Comparison of ENCODE assay signal across 35 cellular contexts in the genomic region with DNA sequence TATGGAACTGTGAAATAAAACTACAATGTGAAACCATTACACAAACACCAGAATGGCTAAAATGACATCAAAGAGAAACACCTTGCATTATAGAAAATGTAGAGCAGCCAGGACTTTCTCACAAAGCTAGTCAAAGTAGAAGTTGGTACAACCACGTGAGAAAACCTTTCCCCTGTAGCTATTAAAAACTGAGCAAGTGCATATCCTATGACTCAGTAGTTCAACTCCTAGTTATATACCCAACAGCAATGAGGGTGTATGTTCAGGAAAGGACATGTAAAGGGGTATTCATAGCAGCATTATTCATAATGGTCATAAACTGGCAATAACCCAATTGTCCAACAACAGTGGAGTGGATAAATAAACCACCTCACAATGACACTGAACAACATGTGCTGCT.
"Had no signal": no experiment of that assay in that cellular context is flagged by ENCODE, and none has a peak within 500 bp of the region (broad histone marks: within the 10 kb centered on the region; RNA-seq: fewer than 3 reads in every experiment).

No MANE protein-coding gene starts in this region.

- H3K4me3 Mint-ChIP-seq: activated CD4-positive, alpha-beta T cell treated with anti-CD3 and anti-CD28 coated beads, Interleukin-2, amount 10 ng/mL, durations not matched to agents 7 days and 5 days; activated CD8-positive, alpha-beta memory T cell treated with anti-CD3 and anti-CD28 coated beads, Interleukin-2, amount 10 ng/mL, durations not matched to agents 7 days and 5 days; activated naive CD4-positive, alpha-beta T cell treated with anti-CD3 and anti-CD28 coated beads, Interleukin-2, amount 50 U/mL, for 24 hours; T-helper 1 cell treated with Interleukin-12 subunit alpha and Interleukin-12 subunit beta and Interleukin-4 antibody, amounts not matched to agents 30 μg/mL and 1 μg/mL, for 36 hours; T-helper 2 cell treated with Interferon-gamma antibody and Interleukin-4, amounts not matched to agents 5 μg/mL and 100 μg/mL, for 36 hours; WTC11 had no signal

- FAIRE-seq: TTC549 had no signal

- H3K27ac Mint-ChIP-seq: activated CD4-positive, alpha-beta T cell treated with anti-CD3 and anti-CD28 coated beads, Interleukin-2, amount 10 ng/mL, durations not matched to agents 7 days and 5 days; activated CD8-positive, alpha-beta memory T cell treated with anti-CD3 and anti-CD28 coated beads, Interleukin-2, amount 10 ng/mL, durations not matched to agents 7 days and 5 days; activated naive CD4-positive, alpha-beta T cell treated with anti-CD3 and anti-CD28 coated beads, Interleukin-2, amount 50 U/mL, for 24 hours; T-helper 1 cell treated with Interleukin-12 subunit alpha and Interleukin-12 subunit beta and Interleukin-4 antibody, amounts not matched to agents 30 μg/mL and 1 μg/mL, for 36 hours; T-helper 2 cell treated with Interferon-gamma antibody and Interleukin-4, amounts not matched to agents 5 μg/mL and 100 μg/mL, for 36 hours; WTC11 had no signal

- H3K36me3 Mint-ChIP-seq: activated CD8-positive, alpha-beta memory T cell treated with anti-CD3 and anti-CD28 coated beads, Interleukin-2, amount 10 ng/mL, durations not matched to agents 7 days and 5 days; activated naive CD4-positive, alpha-beta T cell treated with anti-CD3 and anti-CD28 coated beads, Interleukin-2, amount 50 U/mL, for 24 hours; WTC11 had no signal

- H3K4me2 ChIP-seq: KMS-11, SK-N-SH had no signal

- H3K4me1 ChIP-seq: Peyer's patch, SJSA1 had no signal

- ATAC-seq: activated CD8-positive, alpha-beta memory T cell treated with anti-CD3 and anti-CD28 coated beads, Interleukin-2, amount 10 ng/mL, durations not matched to agents 7 days and 5 days; PC-3; WTC11 had no signal

- H3K9ac ChIP-seq: KMS-11, SK-N-SH had no signal

- H3K9me2 ChIP-seq: SK-N-SH had no signal

- H3K36me3 ChIP-seq: Peyer's patch, SJSA1 had no signal

- DNase-seq: activated CD4-positive, alpha-beta T cell treated with anti-CD3 and anti-CD28 coated beads for 1 hour; activated CD4-positive, alpha-beta T cell treated with anti-CD3 and anti-CD28 coated beads, Interleukin-2, amount 10 ng/mL, durations not matched to agents 7 days and 5 days; activated CD4-positive, alpha-beta T cell treated with anti-CD3 and anti-CD28 coated beads, Interleukin-2, amount 50 U/mL, for 48 hours; activated CD8-positive, alpha-beta memory T cell treated with anti-CD3 and anti-CD28 coated beads for 24 hours; activated CD8-positive, alpha-beta memory T cell treated with anti-CD3 and anti-CD28 coated beads, Interleukin-2, amount 10 ng/mL, durations not matched to agents 7 days and 5 days; activated CD8-positive, alpha-beta memory T cell treated with anti-CD3 and anti-CD28 coated beads, Interleukin-2, amount 50 U/mL, for 48 hours; activated effector memory CD4-positive, alpha-beta T cell treated with anti-CD3 and anti-CD28 coated beads, Interleukin-2, amount 50 U/mL, for 16 hours; activated naive CD4-positive, alpha-beta T cell treated with Interleukin-2 at 50 U/mL for 16 hours; activated T-cell treated with anti-CD3 and anti-CD28 coated beads, Interleukin-2, amount 50 U/mL, for 1 hour; amniotic stem cell; aorta; MM.1S; MV-4-11; NCI-H1092; NCI-H146; NCI-H187; NCI-H2029 treated with DMSO at 0.1 percent for 48 hours; NCI-H2107; NCI-H2171; NCI-H510A; NCI-H526; NCI-H748 treated with DMSO at 0.1 percent for 48 hours; NK-92 treated with Interleukin-12 subunit alpha and Interleukin-12 subunit beta, amount 100 ng/mL, for 24 hours; PC-3; Peyer's patch; RPMI8226; SHP77 treated with DMSO at 0.1 percent for 48 hours; SK-N-SH had no signal

- H3K9me3 ChIP-seq: Peyer's patch, SJSA1, SK-N-SH had no signal

- H3K27me3 ChIP-seq: Peyer's patch, SJSA1 had no signal

- H3K9me3 Mint-ChIP-seq: activated CD4-positive, alpha-beta T cell treated with anti-CD3 and anti-CD28 coated beads, Interleukin-2, amount 10 ng/mL, durations not matched to agents 7 days and 5 days; activated naive CD4-positive, alpha-beta T cell treated with anti-CD3 and anti-CD28 coated beads, Interleukin-2, amount 50 U/mL, for 24 hours; T-helper 1 cell treated with Interleukin-12 subunit alpha and Interleukin-12 subunit beta and Interleukin-4 antibody, amounts not matched to agents 30 μg/mL and 1 μg/mL, for 36 hours; T-helper 2 cell treated with Interferon-gamma antibody and Interleukin-4, amounts not matched to agents 5 μg/mL and 100 μg/mL, for 36 hours; WTC11 had no signal

- H3K27ac ChIP-seq: KMS-11, Peyer's patch, SJSA1 had no signal

- H3K27me3 Mint-ChIP-seq: activated CD8-positive, alpha-beta memory T cell treated with anti-CD3 and anti-CD28 coated beads, Interleukin-2, amount 10 ng/mL, durations not matched to agents 7 days and 5 days; activated naive CD4-positive, alpha-beta T cell treated with anti-CD3 and anti-CD28 coated beads, Interleukin-2, amount 50 U/mL, for 24 hours had no signal

- H3K4me1 Mint-ChIP-seq: activated CD4-positive, alpha-beta T cell treated with anti-CD3 and anti-CD28 coated beads, Interleukin-2, amount 10 ng/mL, durations not matched to agents 7 days and 5 days; activated CD8-positive, alpha-beta memory T cell treated with anti-CD3 and anti-CD28 coated beads, Interleukin-2, amount 10 ng/mL, durations not matched to agents 7 days and 5 days; activated naive CD4-positive, alpha-beta T cell treated with anti-CD3 and anti-CD28 coated beads, Interleukin-2, amount 50 U/mL, for 24 hours; WTC11 had no signal

- H3K4me3 ChIP-seq: Peyer's patch, SJSA1 had no signal
